Comparison of ENCODE assay signal across 8 cellular contexts in genomic region chr15:50315814-50316630, GRCh38. TPM values are rescaled to one million over a fixed set of nuclear protein-coding genes. Genes with fewer than 3 reads are reported as not detected.
A peak's percentile ranks its signal among the peaks of the same experiment; 100 is the strongest.
DNase-seq lines count a peak whose midpoint lies in the region; ATAC-seq, FAIRE-seq and TF ChIP-seq lines count a peak whose summit lies in the region.

No MANE protein-coding gene starts in this region.

- no peaks in the 10 kb centered on the region for H3K36me3 ChIP-seq in OCI-LY3 (replicated peaks; ENCODE audit: low read depth, low read length)

- H3K4me3 ChIP-seq in OCI-LY3 (ENCODE audit: low read length) = no peak overlapping the region

- no peak overlapping the region for H3K9ac ChIP-seq in OCI-LY3 (ENCODE audit: low read length)

- H3K27ac Mint-ChIP-seq in HFFc6 = no peak overlapping the region
- peak overlapping the region in 1 of 6 donors; percentile 0 for H3K27ac Mint-ChIP-seq in naive B cell
- H3K27ac Mint-ChIP-seq in activated naive CD4-positive, alpha-beta T cell treated with anti-CD3 and anti-CD28 coated beads, Interleukin-2, amount 10 ng/mL, durations not matched to agents 7 days and 5 days = no peak overlapping the region

- H3K27me3 ChIP-seq in OCI-LY3 (ENCODE audit: low read depth, low read length) = no peaks in the 10 kb centered on the region

- H3K27me3 Mint-ChIP-seq in HFFc6 (ENCODE audit: insufficient read depth) = no peaks in the 10 kb centered on the region
- no peaks in the 10 kb centered on the region for H3K27me3 Mint-ChIP-seq in naive B cell
- H3K27me3 Mint-ChIP-seq in activated naive CD4-positive, alpha-beta T cell treated with anti-CD3 and anti-CD28 coated beads, Interleukin-2, amount 10 ng/mL, durations not matched to agents 7 days and 5 days = no peaks in the 10 kb centered on the region

- TF ChIP-seq CTCF in HFFc6 (IDR thresholded peaks at IDR 0.05) (peak; percentile 93), OCI-LY3 (IDR thresholded peaks at IDR 0.05; ENCODE audit: low read depth, low read length) (peak; percentile 69)

- ATAC-seq in naive B cell (ENCODE audit: low read depth in 2 of 2) = peak in 1 of 2 donors; percentile 37
- no peak for ATAC-seq in GM21737 (IDR thresholded peaks at IDR 0.05; ENCODE audit: unreplicated experiment)
- no peak for ATAC-seq in GM19351 (IDR thresholded peaks at IDR 0.05; ENCODE audit: unreplicated experiment)

- no peaks in the 10 kb centered on the region for H3K9me3 ChIP-seq in OCI-LY3 (ENCODE audit: insufficient read depth, low read length)

- CTCF ChIA-PET in activated naive CD4-positive, alpha-beta T cell treated with anti-CD3 and anti-CD28 coated beads, Interleukin-2, amount 10 ng/mL, durations not matched to agents 7 days and 5 days (lab: Charles Lee) = interaction anchor here (0.7 to 2.2 kb wide), 32 partner anchors 9 to 894 kb away, joined by 3 to 43 read pairs (median 5); partner anchors contain the start of genes GABPB1 and SLC27A2

- H3K4me1 Mint-ChIP-seq in HFFc6 (ENCODE audit: low read depth) (peaks cover 15% of the 10 kb centered on the region; the same call in 1 of the 2 replicates), naive B cell (peaks cover 8 to 21% (median 10%) of the 10 kb centered on the region in 3 donors)
- H3K4me1 Mint-ChIP-seq in activated naive CD4-positive, alpha-beta T cell treated with anti-CD3 and anti-CD28 coated beads, Interleukin-2, amount 10 ng/mL, durations not matched to agents 7 days and 5 days = peaks cover 18% of the 10 kb centered on the region

- H3K36me3 Mint-ChIP-seq in HFFc6 (ENCODE audit: low read depth) (peaks cover 3% of the 10 kb centered on the region; the same call in 1 of the 2 replicates), naive B cell (no peaks in the 10 kb centered on the region)
- H3K36me3 Mint-ChIP-seq in activated naive CD4-positive, alpha-beta T cell treated with anti-CD3 and anti-CD28 coated beads, Interleukin-2, amount 10 ng/mL, durations not matched to agents 7 days and 5 days = no peaks in the 10 kb centered on the region

- H3K27ac ChIP-seq in OCI-LY3 (ENCODE audit: low read length) = no peak overlapping the region

- peaks cover 6% of the 10 kb centered on the region for H4K20me1 ChIP-seq in OCI-LY3 (ENCODE audit: insufficient read depth, low read length)

- H2AFZ ChIP-seq in OCI-LY3 (ENCODE audit: low read depth, low read length) = no peak overlapping the region

- H3K4me1 ChIP-seq in OCI-LY3 (ENCODE audit: low read length) = peaks cover 12% of the 10 kb centered on the region

- no peaks in the 10 kb centered on the region for H3K9me3 Mint-ChIP-seq in HFFc6
- H3K9me3 Mint-ChIP-seq in naive B cell = no peaks in the 10 kb centered on the region
- H3K9me3 Mint-ChIP-seq in activated naive CD4-positive, alpha-beta T cell treated with anti-CD3 and anti-CD28 coated beads, Interleukin-2, amount 10 ng/mL, durations not matched to agents 7 days and 5 days = no peaks in the 10 kb centered on the region

- peak; percentile 31 for FAIRE-seq in colon (lab: Jason Lieb, UNC)

- peaks cover 30% of the 10 kb centered on the region for H3K79me2 ChIP-seq in OCI-LY3 (ENCODE audit: low read length)

- no peak overlapping the region for H3K4me2 ChIP-seq in OCI-LY3 (ENCODE audit: low read length)

- H3K4me3 Mint-ChIP-seq in HFFc6 = no peak overlapping the region
- no peak overlapping the region for H3K4me3 Mint-ChIP-seq in naive B cell
- H3K4me3 Mint-ChIP-seq in activated naive CD4-positive, alpha-beta T cell treated with anti-CD3 and anti-CD28 coated beads, Interleukin-2, amount 10 ng/mL, durations not matched to agents 7 days and 5 days = no peak overlapping the region

- DNase-seq in D341Med (ENCODE audit: low spot score) (peak; percentile 27), HFFc6 (peak; percentile 63), naive B cell (peak; percentile 37)
- DNase-seq in activated naive CD4-positive, alpha-beta T cell treated with anti-CD3 and anti-CD28 coated beads, Interleukin-2, amount 10 ng/mL, durations not matched to agents 7 days and 5 days = no peak

RNA-seq across cellular contexts. Expression of gene GABPB1, which starts 39.0 kb away (rescaled TPM):
- total RNA-seq in HFFc6 (2021; fragmentation: NEBNext Ultra II Directional; extraction: Animal tissue kit (Norgen Biotek cat#: 25700)) = 10 to 100 TPM; 20.8 to 28.4 (median 25.3) TPM
- 10 to 100 TPM; 40.1 to 67.8 (median 48.2) TPM for polyA plus RNA-seq in naive B cell (ENCODE audit: low read depth in 6 of 6)

RNA-seq across cellular contexts. Expression of gene HDC, which starts 50.5 kb away (rescaled TPM):
- under 1 TPM in 1 of 6 experiments, not detected in 5; 0.07 TPM for total RNA-seq in HFFc6 (2021; fragmentation: NEBNext Ultra II Directional; extraction: Animal tissue kit (Norgen Biotek cat#: 25700))
- polyA plus RNA-seq in naive B cell (ENCODE audit: low read depth in 6 of 6) = 1 to 10 TPM in 1 of 6 donors, under 1 TPM in 1, not detected in 4; 0.20 to 2.8 TPM
